8 cellular contexts compared by ENCODE assay signal in genomic region chr5:134371834-134372340, GRCh38. TPM values are rescaled to one million over a fixed set of nuclear protein-coding genes. Genes with fewer than 3 reads are reported as not detected.
DNase-seq lines count a peak whose midpoint lies in the region; TF ChIP-seq lines count a peak whose summit lies in the region.

No MANE protein-coding gene starts in this region.

- TF ChIP-seq CTCF in CD14-positive monocyte (IDR thresholded peaks at IDR 0.05), result no peak
- no peak for TF ChIP-seq CTCF in type B pancreatic cell (conservative IDR thresholded peaks at IDR 0.05)

- peaks cover 16 to 25% of the 10 kb centered on the region in 2 donors for H3K36me3 Mint-ChIP-seq in CD14-positive monocyte
- peaks cover 11% of the 10 kb centered on the region for H3K36me3 Mint-ChIP-seq in activated naive CD4-positive, alpha-beta T cell treated with anti-CD3 and anti-CD28 coated beads, Interleukin-2, amount 50 U/mL, for 24 hours
- H3K36me3 Mint-ChIP-seq in type B pancreatic cell, result peaks cover 31% of the 10 kb centered on the region

- DNase-seq in CD14-positive monocyte (ENCODE audit: low spot score), result peak; percentile 51
- peak; percentile 9 for DNase-seq in HEK293T (ENCODE audit: extremely low spot score)
- DNase-seq in RPMI7951 (ENCODE audit: low read depth), result peak; percentile 57
- DNase-seq in glomerular visceral epithelial cell (ENCODE audit: extremely low spot score), result peak; percentile 63
- DNase-seq in type B pancreatic cell (ENCODE audit: extremely low spot score, unreplicated experiment), result peak; percentile 73
- DNase-seq in NCI-H2196 treated with DMSO at 0.1 percent for 48 hours (lab: John Stamatoyannopoulos, UW; ENCODE audit: unreplicated experiment), result no peak

- peaks cover 10% of the 10 kb centered on the region for H3K36me3 ChIP-seq in neuron (ENCODE audit: insufficient read depth, low read length)

- H3K4me1 Mint-ChIP-seq in CD14-positive monocyte (peaks cover 36% of the 10 kb centered on the region), type B pancreatic cell (ENCODE audit: unreplicated experiment) (peaks cover 20% of the 10 kb centered on the region)
- peaks cover 58% of the 10 kb centered on the region for H3K4me1 Mint-ChIP-seq in activated naive CD4-positive, alpha-beta T cell treated with anti-CD3 and anti-CD28 coated beads, Interleukin-2, amount 50 U/mL, for 24 hours

- H3K27me3 ChIP-seq in neuron (ENCODE audit: insufficient read depth, low read length), result no peaks in the 10 kb centered on the region

- H3K9me3 Mint-ChIP-seq in CD14-positive monocyte (peaks cover 0 to 8% (median 5%) of the 10 kb centered on the region in 7 donors), type B pancreatic cell (peaks cover 12% of the 10 kb centered on the region)
- no peaks in the 10 kb centered on the region for H3K9me3 Mint-ChIP-seq in activated naive CD4-positive, alpha-beta T cell treated with anti-CD3 and anti-CD28 coated beads, Interleukin-2, amount 50 U/mL, for 24 hours

- H3K27me3 Mint-ChIP-seq in CD14-positive monocyte (ENCODE audit: low read depth in 3 of 3) (peaks cover 0 to 3% (median 3%) of the 10 kb centered on the region in 3 donors), type B pancreatic cell (peaks cover 10% of the 10 kb centered on the region)
- H3K27me3 Mint-ChIP-seq in activated naive CD4-positive, alpha-beta T cell treated with anti-CD3 and anti-CD28 coated beads, Interleukin-2, amount 50 U/mL, for 24 hours, result no peaks in the 10 kb centered on the region

- H3K4me3 ChIP-seq in neuron (ENCODE audit: low read length), result peak overlapping the region; percentile 88

- intact Hi-C loops in CD14-positive monocyte (cut with micrococcal nuclease), result loop anchor here (2.0 to 10.0 kb wide), 6 partner anchors 67 to 1317 kb away; partner anchors contain the start of genes JADE2 (in 2 of the 2), PPP2CA (in 2 of the 2) and HSPA4 (in 1 of the 2)

- H3K4me1 ChIP-seq in neuron (ENCODE audit: insufficient read depth, low read length), result peaks cover 19% of the 10 kb centered on the region

- peak overlapping the region; percentile 71 for H2AFZ ChIP-seq in neuron (ENCODE audit: low read depth, low read length)

- POLR2A ChIA-PET in HEK293T (lab: Yijun Ruan, JAX), result interaction anchor here (0.5 to 2.0 kb wide), 19 partner anchors 9 to 209 kb away, joined by 3 to 15 read pairs (median 4); partner anchors contain the start of gene CDKN2AIPNL

- H3K4me3 Mint-ChIP-seq in CD14-positive monocyte (peak overlapping the region; percentile 95 to 98), type B pancreatic cell (peak overlapping the region; percentile 98)
- peak overlapping the region; percentile 97 for H3K4me3 Mint-ChIP-seq in activated naive CD4-positive, alpha-beta T cell treated with anti-CD3 and anti-CD28 coated beads, Interleukin-2, amount 50 U/mL, for 24 hours

- H3K27ac Mint-ChIP-seq in CD14-positive monocyte (peak overlapping the region; percentile 98 to 100 (median 99)), type B pancreatic cell (peak overlapping the region; percentile 100)
- peak overlapping the region; percentile 98 for H3K27ac Mint-ChIP-seq in activated naive CD4-positive, alpha-beta T cell treated with anti-CD3 and anti-CD28 coated beads, Interleukin-2, amount 50 U/mL, for 24 hours

- no peaks in the 10 kb centered on the region for H3K9me3 ChIP-seq in neuron (ENCODE audit: low read length)

- CTCF ChIA-PET in HEK293T (lab: Yijun Ruan, JAX), result interaction anchor here (0.6 to 1.0 kb wide), 6 partner anchors 10 to 173 kb away, joined by 3 to 4 read pairs (median 3); partner anchors contain the start of gene CDKN2AIPNL

TF ChIP-seq in HEK293T, 16 proteins besides CTCF, POLR2A, EP300 and RAD21:
- TF ChIP-seq SUZ12 (IDR thresholded peaks at IDR 0.05) (no peak), BHLHE40 (IDR thresholded peaks at IDR 0.05; ENCODE audit: borderline replicate concordance) (no peak), SP1 (IDR thresholded peaks at IDR 0.05) (no peak), FOXM1 (IDR thresholded peaks at IDR 0.05; ENCODE audit: borderline replicate concordance) (no peak), NFRKB (IDR thresholded peaks at IDR 0.05) (no peak), CTBP1 (IDR thresholded peaks at IDR 0.05; ENCODE audit: borderline replicate concordance) (no peak), TARDBP (IDR thresholded peaks at IDR 0.05) (no peak), ZNF384 (IDR thresholded peaks at IDR 0.05) (no peak), ARNT (IDR thresholded peaks at IDR 0.05) (no peak), ELF4 (IDR thresholded peaks at IDR 0.05) (no peak), PKNOX1 (IDR thresholded peaks at IDR 0.05) (no peak), LEF1 (IDR thresholded peaks at IDR 0.05; ENCODE audit: borderline replicate concordance) (no peak), FOXA1 (IDR thresholded peaks at IDR 0.05) (no peak), L3MBTL2 (conservative IDR thresholded peaks at IDR 0.05) (no peak), FOXK2 (IDR thresholded peaks at IDR 0.05) (no peak), HDGF (IDR thresholded peaks at IDR 0.05; ENCODE audit: borderline replicate concordance) (no peak)

RNA-seq across cellular contexts. Expression of gene UBE2B, which starts 0.5 kb away (rescaled TPM):
- polyA plus RNA-seq in CD14-positive monocyte, result 10 to 100 TPM; 43.4 to 68.6 TPM
- 22.9 and 36.0 TPM in 2 replicates for total RNA-seq in RPMI7951 (2014; rRNA removed; shearing (Covaris generic))
- total RNA-seq in type B pancreatic cell (ENCODE audit: low replicate concordance), result 70.9 and 93.0 TPM in 2 replicates

RNA-seq across cellular contexts. Expression of gene CDKL3, which starts 4.9 kb away (rescaled TPM):
- under 1 TPM in 1 of 2 donors, not detected in 1; 0.47 TPM for polyA plus RNA-seq in CD14-positive monocyte
- total RNA-seq in RPMI7951 (2014; rRNA removed; shearing (Covaris generic)), result 3.2 TPM in 2 replicates
- total RNA-seq in type B pancreatic cell (ENCODE audit: low replicate concordance), result 0.83 and 5.2 TPM in 2 replicates

RNA-seq across cellular contexts. Expression of gene CDKN2AIPNL, which starts 39.8 kb away (rescaled TPM):
- polyA plus RNA-seq in CD14-positive monocyte, result 10 to 100 TPM; 15.0 to 20.0 TPM
- total RNA-seq in RPMI7951 (2014; rRNA removed; shearing (Covaris generic)), result 48.3 and 60.4 TPM in 2 replicates
- total RNA-seq in type B pancreatic cell (ENCODE audit: low replicate concordance), result 24.4 and 28.7 TPM in 2 replicates
